1 cellular context compared by ENCODE assay signal in the genomic region with DNA sequence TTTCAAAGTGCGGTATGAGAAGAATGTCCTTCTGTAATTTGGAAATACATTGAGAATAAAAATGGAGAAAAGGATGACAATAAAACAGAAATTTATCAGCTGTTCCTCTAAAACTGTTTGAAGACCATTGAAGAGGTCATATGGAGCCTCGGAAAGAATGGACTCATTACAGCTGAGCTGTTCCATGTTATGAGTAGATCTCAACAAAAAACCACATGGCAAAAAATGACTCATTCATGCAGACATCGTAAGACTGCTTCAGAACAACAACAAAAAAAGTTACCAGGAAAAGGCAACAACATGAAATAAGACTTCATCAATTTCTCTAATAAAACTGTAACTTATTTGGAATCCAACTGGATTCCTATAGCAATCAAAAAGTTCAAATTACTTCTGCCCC.
TF ChIP-seq lines count a peak whose summit lies in the region.

No MANE protein-coding gene starts in this region.

TF ChIP-seq in GM23338, 12 proteins besides CTCF, POLR2A, EP300 and RAD21 (continued from another document):
- no peak for TF ChIP-seq ZNF462 (CRISPR knock-in tag; IDR thresholded peaks at IDR 0.05)
- TF ChIP-seq, protein P1, sequence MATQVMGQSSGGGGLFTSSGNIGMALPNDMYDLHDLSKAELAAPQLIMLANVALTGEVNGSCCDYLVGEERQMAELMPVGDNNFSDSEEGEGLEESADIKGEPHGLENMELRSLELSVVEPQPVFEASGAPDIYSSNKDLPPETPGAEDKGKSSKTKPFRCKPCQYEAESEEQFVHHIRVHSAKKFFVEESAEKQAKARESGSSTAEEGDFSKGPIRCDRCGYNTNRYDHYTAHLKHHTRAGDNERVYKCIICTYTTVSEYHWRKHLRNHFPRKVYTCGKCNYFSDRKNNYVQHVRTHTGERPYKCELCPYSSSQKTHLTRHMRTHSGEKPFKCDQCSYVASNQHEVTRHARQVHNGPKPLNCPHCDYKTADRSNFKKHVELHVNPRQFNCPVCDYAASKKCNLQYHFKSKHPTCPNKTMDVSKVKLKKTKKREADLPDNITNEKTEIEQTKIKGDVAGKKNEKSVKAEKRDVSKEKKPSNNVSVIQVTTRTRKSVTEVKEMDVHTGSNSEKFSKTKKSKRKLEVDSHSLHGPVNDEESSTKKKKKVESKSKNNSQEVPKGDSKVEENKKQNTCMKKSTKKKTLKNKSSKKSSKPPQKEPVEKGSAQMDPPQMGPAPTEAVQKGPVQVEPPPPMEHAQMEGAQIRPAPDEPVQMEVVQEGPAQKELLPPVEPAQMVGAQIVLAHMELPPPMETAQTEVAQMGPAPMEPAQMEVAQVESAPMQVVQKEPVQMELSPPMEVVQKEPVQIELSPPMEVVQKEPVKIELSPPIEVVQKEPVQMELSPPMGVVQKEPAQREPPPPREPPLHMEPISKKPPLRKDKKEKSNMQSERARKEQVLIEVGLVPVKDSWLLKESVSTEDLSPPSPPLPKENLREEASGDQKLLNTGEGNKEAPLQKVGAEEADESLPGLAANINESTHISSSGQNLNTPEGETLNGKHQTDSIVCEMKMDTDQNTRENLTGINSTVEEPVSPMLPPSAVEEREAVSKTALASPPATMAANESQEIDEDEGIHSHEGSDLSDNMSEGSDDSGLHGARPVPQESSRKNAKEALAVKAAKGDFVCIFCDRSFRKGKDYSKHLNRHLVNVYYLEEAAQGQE (IDR thresholded peaks at IDR 0.05; ENCODE audit: unreplicated experiment): no peak
- no peak for TF ChIP-seq STAT1 (IDR thresholded peaks at IDR 0.05; ENCODE audit: unreplicated experiment)
- TF ChIP-seq EZH2 (IDR thresholded peaks at IDR 0.05; ENCODE audit: low read depth, unreplicated experiment): no peak
- TF ChIP-seq ETS1 (IDR thresholded peaks at IDR 0.05): no peak
- no peak for TF ChIP-seq JUNB (IDR thresholded peaks at IDR 0.05; ENCODE audit: unreplicated experiment)
